10 cellular contexts compared by ENCODE assay signal in genomic region chr2:48187503-48187902, GRCh38.
"Had no signal": no experiment of that assay in that cellular context is flagged by ENCODE, and none has a peak within 500 bp of the region (broad histone marks: within the 10 kb centered on the region; RNA-seq: fewer than 3 reads in every experiment).

No MANE protein-coding gene starts in this region.

- H3K9me3 ChIP-seq: HAP-1 had no signal

- H3K4me2 ChIP-seq: KMS-11 had no signal

- H3K4me3 Mint-ChIP-seq: HFFc6 had no signal

- H3K9ac ChIP-seq: KMS-11 had no signal

- H3K4me3 ChIP-seq: HAP-1 had no signal

- ATAC-seq: HCT116 had no signal

- H3K36me3 ChIP-seq: HAP-1 had no signal

- H3K27ac Mint-ChIP-seq: HFFc6 had no signal

- DNase-seq: GOT3, HFFc6, IMR-90, Karpas-422, KBM-7 had no signal

- H3K9me3 Mint-ChIP-seq: HFFc6 had no signal

- FAIRE-seq: H54, HTR-8/SVneo had no signal

- H3K27ac ChIP-seq: KMS-11 had no signal
